ENCODE assay signal across 18 cellular contexts in the genomic region with DNA sequence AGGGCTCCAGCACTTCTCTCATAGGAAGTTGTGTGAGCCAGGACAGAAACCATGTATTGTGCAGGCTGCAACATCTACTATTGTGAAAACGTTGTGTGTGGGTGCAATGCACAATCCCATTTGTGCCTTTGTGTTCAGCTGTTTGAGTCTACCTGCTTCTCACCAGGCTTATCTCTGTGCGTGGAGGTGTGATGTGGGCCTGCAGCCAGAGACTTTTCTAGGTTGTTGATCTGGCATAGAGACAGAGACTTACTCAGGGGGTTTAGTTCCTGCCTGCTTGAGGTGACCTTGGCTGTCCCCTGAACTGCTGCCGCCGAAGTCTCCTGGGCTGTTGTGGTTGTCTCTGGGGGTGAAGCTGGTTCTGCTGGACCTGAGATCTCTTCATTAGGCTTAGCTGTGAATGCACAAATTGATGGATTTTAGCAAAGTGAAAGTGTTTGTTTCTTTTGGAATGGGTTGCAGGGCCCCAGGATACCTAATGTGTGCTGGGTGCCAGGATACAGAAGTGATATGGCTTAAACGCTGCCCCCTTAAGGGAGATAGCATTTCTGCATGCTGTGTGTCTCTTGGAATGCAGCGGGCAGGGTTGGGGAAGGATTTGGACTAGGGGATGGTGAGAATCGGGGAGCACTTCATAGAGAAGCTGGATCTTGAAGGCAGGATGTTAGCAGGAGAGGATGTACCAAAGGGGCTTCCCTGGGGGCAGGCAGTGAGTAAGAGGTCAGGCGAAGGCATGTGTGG. TPM values are rescaled to one million over a fixed set of nuclear protein-coding genes. Genes with fewer than 3 reads are reported as not detected.
DNase-seq lines count a peak whose midpoint lies in the region; ATAC-seq and TF ChIP-seq lines count a peak whose summit lies in the region.
"Had no signal": no experiment of that assay in that cellular context is flagged by ENCODE, and none has a peak within 500 bp of the region (broad histone marks: within the 10 kb centered on the region; RNA-seq: fewer than 3 reads in every experiment).

No MANE protein-coding gene starts in this region.

- no peak overlapping the region for H3K18ac ChIP-seq in H9 (ENCODE audit: insufficient read length, low read depth, low read length)

- H3K79me2 ChIP-seq in H9 (ENCODE audit: insufficient read depth, low read length), result no peaks in the 10 kb centered on the region

- no peak overlapping the region for H2BK20ac ChIP-seq in H9 (ENCODE audit: low read depth, low read length, poor library complexity, severe bottlenecking)

- H4K5ac ChIP-seq in H9 (ENCODE audit: insufficient read length, low read depth, low read length), result no peak overlapping the region

- no peak overlapping the region for H2AK5ac ChIP-seq in H9 (ENCODE audit: insufficient read length, low read length)

- no peak overlapping the region for H2BK15ac ChIP-seq in H9 (ENCODE audit: low read depth, low read length)

- H3K4ac ChIP-seq in H9 (ENCODE audit: low read depth, low read length), result no peak overlapping the region

- ATAC-seq in WTC11 (peak; percentile 96), HG03135 (IDR thresholded peaks at IDR 0.05; ENCODE audit: unreplicated experiment) (no peak)

- H3K9me3 Mint-ChIP-seq in H9 (peaks cover 15 to 20% of the 10 kb centered on the region in 2 experiments), WTC11 (peaks cover 20% of the 10 kb centered on the region)
- H3K9me3 Mint-ChIP-seq in activated T-helper 1 cell treated with anti-CD3 and anti-CD28 coated beads, Interleukin-12 subunit alpha, Interleukin-12 subunit beta, Interleukin-2, Interleukin-4 antibody, amounts not matched to agents 30 ng/mL and 10 ng/mL and 1 ng/mL, durations not matched to agents 14 hours and 24 hours and 36 hours, result peaks cover 7% of the 10 kb centered on the region

- H3K27ac ChIP-seq in C4-2B, result no peak overlapping the region
- no peak overlapping the region for H3K27ac ChIP-seq in H9 (ENCODE audit: insufficient read length, low read depth, low read length)

- peaks cover 5 to 9% (median 8%) of the 10 kb centered on the region in 3 experiments; a peak in 5 of 7 replicates for H3K36me3 Mint-ChIP-seq in H9 (ENCODE audit: insufficient read depth in 1 of 3, low read depth in 3 of 3)
- H3K36me3 Mint-ChIP-seq in WTC11, result peaks cover 14% of the 10 kb centered on the region
- H3K36me3 Mint-ChIP-seq in activated T-helper 1 cell treated with anti-CD3 and anti-CD28 coated beads, Interleukin-12 subunit alpha, Interleukin-12 subunit beta, Interleukin-2, Interleukin-4 antibody, amounts not matched to agents 30 ng/mL and 10 ng/mL and 1 ng/mL, durations not matched to agents 14 hours and 24 hours and 36 hours (ENCODE audit: low read depth), result peaks cover 3% of the 10 kb centered on the region
- H3K36me3 Mint-ChIP-seq: activated naive CD8-positive, alpha-beta T cell treated with anti-CD3 and anti-CD28 coated beads, Interleukin-2, amount 10 ng/mL, durations not matched to agents 7 days and 5 days had no signal

- TF ChIP-seq CTCF in C4-2B (conservative IDR thresholded peaks at IDR 0.05), result peak; percentile 32
- TF ChIP-seq CTCF in H9 (conservative IDR thresholded peaks at IDR 0.05), result peak; percentile 64
- TF ChIP-seq CTCF in WTC11 (IDR thresholded peaks at IDR 0.05), result 0 out of 2 replicates have a peak, but pooled peaks have one; percentile 9

- no peak overlapping the region for H3K56ac ChIP-seq in H9 (ENCODE audit: insufficient read length, low read depth, low read length)

- peaks cover 2 to 3% of the 10 kb centered on the region in 2 experiments; a peak in 2 of 4 replicates for H3K4me1 Mint-ChIP-seq in H9
- peaks cover 3% of the 10 kb centered on the region; the same call in 1 of the 2 replicates for H3K4me1 Mint-ChIP-seq in WTC11
- no peaks in the 10 kb centered on the region for H3K4me1 Mint-ChIP-seq in activated T-helper 1 cell treated with anti-CD3 and anti-CD28 coated beads, Interleukin-12 subunit alpha, Interleukin-12 subunit beta, Interleukin-2, Interleukin-4 antibody, amounts not matched to agents 30 ng/mL and 10 ng/mL and 1 ng/mL, durations not matched to agents 14 hours and 24 hours and 36 hours (ENCODE audit: low read depth)
- H3K4me1 Mint-ChIP-seq: activated B cell treated with CpG ODN at 0.5 μM for 24 hours; activated naive CD8-positive, alpha-beta T cell treated with anti-CD3 and anti-CD28 coated beads, Interleukin-2, amount 10 ng/mL, durations not matched to agents 7 days and 5 days; nephron had no signal

- WGBS in H9 (ENCODE audit: extremely low coverage, insufficient read length, low lambda C conversion rate), result no CpG with 5 or more reads among the region's 8 CpGs

- POLR2A ChIA-PET in WTC11 (lab: Charles Lee), result no interaction called here

- no peak overlapping the region for H3T11ph ChIP-seq in H9 (ENCODE audit: low read length)

- H3K27me3 ChIP-seq in H9 (ENCODE audit: insufficient read depth, low read length), result no peaks in the 10 kb centered on the region

- no peaks in the 10 kb centered on the region for H4K20me1 ChIP-seq in H9 (ENCODE audit: control insufficient read depth, insufficient read depth, insufficient read length)

- no peaks in the 10 kb centered on the region for H3K9me3 ChIP-seq in H9 (ENCODE audit: control insufficient read depth, low read depth, low read length)
- H3K9me3 ChIP-seq: MG63 had no signal

- H4K91ac ChIP-seq in H9 (ENCODE audit: insufficient read length, low read depth, low read length), result no peak overlapping the region

- no peak overlapping the region for H3K27ac Mint-ChIP-seq in H9
- no peak overlapping the region for H3K27ac Mint-ChIP-seq in WTC11
- H3K27ac Mint-ChIP-seq in activated T-helper 1 cell treated with anti-CD3 and anti-CD28 coated beads, Interleukin-12 subunit alpha, Interleukin-12 subunit beta, Interleukin-2, Interleukin-4 antibody, amounts not matched to agents 30 ng/mL and 10 ng/mL and 1 ng/mL, durations not matched to agents 14 hours and 24 hours and 36 hours, result no peak overlapping the region
- H3K27ac Mint-ChIP-seq: activated B cell treated with CpG ODN at 0.5 μM for 24 hours; activated naive CD8-positive, alpha-beta T cell treated with anti-CD3 and anti-CD28 coated beads, Interleukin-2, amount 10 ng/mL, durations not matched to agents 7 days and 5 days; nephron had no signal

- intact Hi-C loops in activated T-helper 1 cell treated with anti-CD3 and anti-CD28 coated beads, Interleukin-12 subunit alpha, Interleukin-12 subunit beta, Interleukin-2, Interleukin-4 antibody, amounts not matched to agents 30 ng/mL and 10 ng/mL and 1 ng/mL, durations not matched to agents 14 hours and 24 hours and 36 hours (cut with micrococcal nuclease), result no loop called here

- no peak overlapping the region for H4K8ac ChIP-seq in H9 (replicated peaks; ENCODE audit: insufficient read length, low read depth, low read length)

- no peak overlapping the region for H2BK12ac ChIP-seq in H9 (ENCODE audit: insufficient read length, low read depth, low read length)

- H2BK120ac ChIP-seq in H9 (ENCODE audit: low read depth, low read length, poor library complexity, severe bottlenecking), result no peak overlapping the region

- H3K4me3 Mint-ChIP-seq in H9 (no peak overlapping the region), WTC11 (no peak overlapping the region)
- no peak overlapping the region for H3K4me3 Mint-ChIP-seq in activated T-helper 1 cell treated with anti-CD3 and anti-CD28 coated beads, Interleukin-12 subunit alpha, Interleukin-12 subunit beta, Interleukin-2, Interleukin-4 antibody, amounts not matched to agents 30 ng/mL and 10 ng/mL and 1 ng/mL, durations not matched to agents 14 hours and 24 hours and 36 hours
- H3K4me3 Mint-ChIP-seq: activated B cell treated with CpG ODN at 0.5 μM for 24 hours; activated naive CD8-positive, alpha-beta T cell treated with anti-CD3 and anti-CD28 coated beads, Interleukin-2, amount 10 ng/mL, durations not matched to agents 7 days and 5 days; nephron had no signal

- no peak overlapping the region for H3K9ac ChIP-seq in H9 (ENCODE audit: extremely low read depth, insufficient read length, low read length)

- H2BK5ac ChIP-seq in H9 (ENCODE audit: insufficient read length, low read length), result no peak overlapping the region

- H3K4me2 ChIP-seq in H9 (ENCODE audit: insufficient read depth, insufficient read length, low read length), result no peak overlapping the region

- CTCF ChIA-PET in WTC11 (lab: Charles Lee), result interaction anchor here (0.7 to 2.3 kb wide), 5 partner anchors 9 to 60 kb away, joined by 6 to 14 read pairs (median 8); no protein-coding TSS in a partner anchor

- DNase-seq in H9 (peak; percentile 58), WTC11 (ENCODE audit: low spot score) (peak; percentile 33), iPS-NIHi7 (ENCODE audit: extremely low spot score) (peak; percentile 75), HuH-7.5 (ENCODE audit: low spot score) (no peak), SW480 (ENCODE audit: low spot score) (no peak)
- no peak for DNase-seq in activated T-helper 1 cell treated with anti-CD3 and anti-CD28 coated beads, Interleukin-12 subunit alpha, Interleukin-12 subunit beta, Interleukin-2, Interleukin-4 antibody, amounts not matched to agents 30 ng/mL and 10 ng/mL and 1 ng/mL, durations not matched to agents 14 hours and 24 hours and 36 hours (ENCODE audit: low spot score)
- DNase-seq: activated B cell treated with CpG ODN at 0.5 μM for 24 hours; activated naive CD8-positive, alpha-beta T cell treated with anti-CD3 and anti-CD28 coated beads, Interleukin-2, amount 10 ng/mL, durations not matched to agents 7 days and 5 days; Calu3; MG63; NCI-H526 treated with DMSO at 0.1 percent for 48 hours; substantia nigra had no signal

- no peak overlapping the region for H2AFZ ChIP-seq in H9 (ENCODE audit: low read length)

- H3K23me2 ChIP-seq in H9 (ENCODE audit: insufficient read length, low read depth, low read length, poor library complexity, severe bottlenecking), result no peaks in the 10 kb centered on the region

- no peaks in the 10 kb centered on the region for H3K4me1 ChIP-seq in H9 (ENCODE audit: insufficient read depth, low read length)

- no peak overlapping the region for H3K23ac ChIP-seq in H9 (ENCODE audit: insufficient read length, low read depth, low read length)

- no peaks in the 10 kb centered on the region for H3K79me1 ChIP-seq in H9 (ENCODE audit: insufficient read depth, low read depth, low read length, poor library complexity, severe bottlenecking)

- H3K27me3 Mint-ChIP-seq in H9 (ENCODE audit: low read depth), result peaks cover 61% of the 10 kb centered on the region
- peaks cover 30% of the 10 kb centered on the region for H3K27me3 Mint-ChIP-seq in WTC11 (ENCODE audit: low read depth)
- H3K27me3 Mint-ChIP-seq in activated T-helper 1 cell treated with anti-CD3 and anti-CD28 coated beads, Interleukin-12 subunit alpha, Interleukin-12 subunit beta, Interleukin-2, Interleukin-4 antibody, amounts not matched to agents 30 ng/mL and 10 ng/mL and 1 ng/mL, durations not matched to agents 14 hours and 24 hours and 36 hours (ENCODE audit: insufficient read depth), result peaks cover 7% of the 10 kb centered on the region

- no peak overlapping the region for H3K14ac ChIP-seq in H9 (ENCODE audit: insufficient read depth, low read length)

RNA-seq across cellular contexts. Expression of gene LACRT, which starts 2.5 kb away (rescaled TPM):
- total RNA-seq in H9 (2021) (not detected in 2 replicates), WTC11 (2021) (not detected in 3 replicates)
- total RNA-seq in activated T-helper 1 cell treated with anti-CD3 and anti-CD28 coated beads, Interleukin-12 subunit alpha, Interleukin-12 subunit beta, Interleukin-2, Interleukin-4 antibody, amounts not matched to agents 30 ng/mL and 10 ng/mL and 1 ng/mL, durations not matched to agents 14 hours and 24 hours and 36 hours, result not detected in 2 replicates
- total RNA-seq: activated B cell treated with CpG ODN at 0.5 μM for 24 hours; activated naive CD8-positive, alpha-beta T cell treated with anti-CD3 and anti-CD28 coated beads, Interleukin-2, amount 10 ng/mL, durations not matched to agents 7 days and 5 days; Calu3; cardiac septum; fibroblast of villous mesenchyme; lung had no signal

RNA-seq across cellular contexts. Expression of gene DCD, which starts 16.0 kb away (rescaled TPM):
- total RNA-seq in H9 (2021) (not detected in 2 replicates), WTC11 (2021) (not detected in 3 replicates)
- not detected in 2 replicates for total RNA-seq in activated T-helper 1 cell treated with anti-CD3 and anti-CD28 coated beads, Interleukin-12 subunit alpha, Interleukin-12 subunit beta, Interleukin-2, Interleukin-4 antibody, amounts not matched to agents 30 ng/mL and 10 ng/mL and 1 ng/mL, durations not matched to agents 14 hours and 24 hours and 36 hours
- total RNA-seq: activated B cell treated with CpG ODN at 0.5 μM for 24 hours; activated naive CD8-positive, alpha-beta T cell treated with anti-CD3 and anti-CD28 coated beads, Interleukin-2, amount 10 ng/mL, durations not matched to agents 7 days and 5 days; Calu3; cardiac septum; fibroblast of villous mesenchyme; lung had no signal

RNA-seq across cellular contexts. Expression of gene PPP1R1A, which starts 43.7 kb away (rescaled TPM):
- total RNA-seq in H9 (2021), result 4.3 and 8.5 TPM in 2 replicates
- total RNA-seq in WTC11 (2021), result 12.4 to 15.5 TPM (median 13.1 TPM) in 3 replicates
- 0.29 TPM in 1 of 2 replicates, not detected in the other for total RNA-seq in activated T-helper 1 cell treated with anti-CD3 and anti-CD28 coated beads, Interleukin-12 subunit alpha, Interleukin-12 subunit beta, Interleukin-2, Interleukin-4 antibody, amounts not matched to agents 30 ng/mL and 10 ng/mL and 1 ng/mL, durations not matched to agents 14 hours and 24 hours and 36 hours
- total RNA-seq: activated B cell treated with CpG ODN at 0.5 μM for 24 hours; activated naive CD8-positive, alpha-beta T cell treated with anti-CD3 and anti-CD28 coated beads, Interleukin-2, amount 10 ng/mL, durations not matched to agents 7 days and 5 days; fibroblast of villous mesenchyme had no signal

Comparison
In these comparisons a context has a peak if more than half of its experiments do, and no peak if none do; other contexts are left out.
1. CTCF ChIP-seq: peak in every context shown above with its lines; median percentile 64 in H9; 32 in C4-2B; 9 in WTC11.
2. DNase-seq: peak in H9 (single experiment), WTC11 (single experiment) and iPS-NIHi7 (single experiment); none in HuH-7.5 (single experiment), activated T-helper 1 cell treated with anti-CD3 and anti-CD28 coated beads, Interleukin-12 subunit alpha, Interleukin-12 subunit beta, Interleukin-2, Interleukin-4 antibody, amounts not matched to agents 30 ng/mL and 10 ng/mL and 1 ng/mL, durations not matched to agents 14 hours and 24 hours and 36 hours (single experiment) and SW480 (single experiment).